Comparison of ENCODE assay signal across 13 cellular contexts in the genomic region with DNA sequence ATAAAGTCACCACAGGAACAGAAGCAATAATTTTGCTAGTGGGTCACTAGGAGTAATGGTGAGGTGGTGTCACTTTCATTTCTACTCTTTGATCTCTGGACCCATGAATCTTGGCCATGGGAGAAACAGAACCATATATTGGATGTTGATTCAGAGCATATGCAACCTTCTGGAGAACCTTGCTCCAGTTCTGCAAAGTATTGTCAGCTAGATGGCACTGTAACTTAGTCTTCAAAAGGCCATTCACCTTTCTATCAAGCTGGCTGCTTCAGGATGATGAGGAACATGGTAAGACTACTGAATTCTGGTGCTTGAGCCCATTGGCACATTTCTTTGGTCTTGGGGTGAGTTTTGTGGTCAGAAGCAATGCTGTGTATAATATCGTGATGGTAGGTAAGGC.
DNase-seq lines count a peak whose midpoint lies in the region; ATAC-seq, FAIRE-seq and TF ChIP-seq lines count a peak whose summit lies in the region.
"Had no signal": no experiment of that assay in that cellular context is flagged by ENCODE, and none has a peak within 500 bp of the region (broad histone marks: within the 10 kb centered on the region; RNA-seq: fewer than 3 reads in every experiment).

No MANE protein-coding gene starts in this region.

- TF ChIP-seq POLR2A in A549 (IDR thresholded peaks at IDR 0.05; ENCODE audit: low read length): no peak

- H3K4me3 ChIP-seq in A549 (no peak overlapping the region), Panc1 (ENCODE audit: low read depth in 2 of 2, low read length in 2 of 2) (no peak overlapping the region)

- POLR2A ChIA-PET in A549 (lab: Yijun Ruan, JAX) (no interaction called here), Panc1 (lab: Charles Lee) (no interaction called here)

- no peaks in the 10 kb centered on the region for H3K27me3 ChIP-seq in Panc1 (ENCODE audit: control insufficient read depth, insufficient read depth, low read length)

- TF ChIP-seq CTCF in A549 (IDR thresholded peaks at IDR 0.05): peak; percentile 23; the same call in 1 of the 3 replicates
- TF ChIP-seq CTCF in GM12873 (IDR thresholded peaks at IDR 0.05; ENCODE audit: insufficient read depth, low read depth, low read length, missing control alignments): peak; percentile 8
- TF ChIP-seq CTCF in Panc1 (IDR thresholded peaks at IDR 0.05): peak; percentile 18; the same call in 1 of the 2 replicates

- H3K9me3 ChIP-seq in A549 (no peaks in the 10 kb centered on the region), Panc1 (ENCODE audit: control insufficient read depth, insufficient read depth, low read depth, low read length) (no peaks in the 10 kb centered on the region)

- no peak overlapping the region for H3K4me2 ChIP-seq in A549

- no TSS peak for BruUV-seq in Panc1 (replicated peaks; lab: Mats Ljungman, UMichigan)

- ATAC-seq in A549: peak in 1 of 2 experiments; percentile 51; a peak in 2 of 6 replicates
- ATAC-seq in Panc1: no peak
- no peak for ATAC-seq in HG03460 (IDR thresholded peaks at IDR 0.05; ENCODE audit: unreplicated experiment)

- H3K27ac ChIP-seq in A549: no peak overlapping the region
- H3K27ac ChIP-seq in Panc1 (ENCODE audit: low read length): no peak overlapping the region

- DNase-seq in A549 (ENCODE audit: low read depth in 1 of 2, low spot score in 1 of 2): peak in 1 of 2 experiments; percentile 28
- DNase-seq in Panc1 (ENCODE audit: low read depth, low spot score): no peak
- DNase-seq in fibroblast of peridontal ligament (ENCODE audit: extremely low read depth): peak; percentile 25
- DNase-seq in NCI-H2081 (lab: John Stamatoyannopoulos, UW): no peak
- DNase-seq in SK-N-DZ (ENCODE audit: low spot score): no peak
- DNase-seq in NOMO-1 (lab: John Stamatoyannopoulos, UW; ENCODE audit: unreplicated experiment in 2 of 2): no peak
- DNase-seq: activated CD8-positive, alpha-beta memory T cell treated with anti-CD3 and anti-CD28 coated beads, Interleukin-2, amount 50 U/mL, for 48 hours; NCI-H1436 treated with DMSO at 0.1 percent for 48 hours; stimulated activated CD4-positive, alpha-beta T cell treated with anti-CD3 and anti-CD28 coated beads, Interleukin-4, amount 100 ng/mL, for 4 hours; stimulated activated naive CD4-positive, alpha-beta T cell had no signal

- intact Hi-C loops in Panc1 (cut with micrococcal nuclease; ENCODE audit: unreplicated experiment): loop anchor here (10.0 kb wide), 1 partner anchor 178 kb away; no protein-coding TSS in a partner anchor

- TF ChIP-seq EP300 in A549 (IDR thresholded peaks at IDR 0.05): no peak

- peak in 1 of 2 experiments; percentile 17; a peak in 1 of 5 replicates for TF ChIP-seq RAD21 in A549 (conservative IDR thresholded peaks at IDR 0.05 in 1 of 2, IDR thresholded peaks at IDR 0.05 in 1 of 2)

- CTCF ChIA-PET in A549 (lab: Yijun Ruan, JAX) (no interaction called here), Panc1 (lab: Charles Lee) (no interaction called here)

- no peaks in the 10 kb centered on the region for H3K4me1 ChIP-seq in A549
- H3K4me1 ChIP-seq in Panc1 (ENCODE audit: control insufficient read depth, insufficient read depth, low read length): no peaks in the 10 kb centered on the region

- FAIRE-seq in A549 (lab: Jason Lieb, UNC): peak; percentile 86
- FAIRE-seq: GM18507 had no signal

- H3K36me3 ChIP-seq in Panc1 (ENCODE audit: control insufficient read depth, insufficient read depth, low read length): no peaks in the 10 kb centered on the region

- in situ Hi-C loops in Panc1 (cut with HindIII; ENCODE audit: low pct_unique_long_range_greater_than_20kb, low sequenced_read_pairs): no loop called here

- WGBS in A549 (ENCODE audit: missing lambda C conversion rate): 38% methylated on average over 1 of the region's 1 CpG

TF ChIP-seq in A549, 52 proteins besides CTCF, POLR2A, EP300 and RAD21:
- TF ChIP-seq TFCP2L1 (CRISPR knock-in tag; IDR thresholded peaks at IDR 0.05) (no peak), JUN (IDR thresholded peaks at IDR 0.05) (no peak), RNF2 (IDR thresholded peaks at IDR 0.05; ENCODE audit: borderline replicate concordance, low read depth) (no peak), HOXB13 (CRISPR knock-in tag; IDR thresholded peaks at IDR 0.05; ENCODE audit: low read depth) (no peak), ZC3H11A (IDR thresholded peaks at IDR 0.05) (no peak), CHD2 (IDR thresholded peaks at IDR 0.05; ENCODE audit: low read length, partially characterized antibody) (no peak), HEYL (CRISPR knock-in tag; IDR thresholded peaks at IDR 0.05) (no peak), ESRRA (IDR thresholded peaks at IDR 0.05; ENCODE audit: borderline replicate concordance, low read length) (no peak), HOXB5 (CRISPR knock-in tag; IDR thresholded peaks at IDR 0.05) (no peak), CHD4 (IDR thresholded peaks at IDR 0.05; ENCODE audit: borderline replicate concordance) (no peak), NPAS2 (CRISPR knock-in tag; IDR thresholded peaks at IDR 0.05; ENCODE audit: borderline replicate concordance) (no peak), FOXS1 (CRISPR knock-in tag; IDR thresholded peaks at IDR 0.05) (no peak), ZFP36 (IDR thresholded peaks at IDR 0.05; ENCODE audit: borderline replicate concordance, partially characterized antibody) (no peak), TP53 (CRISPR knock-in tag; IDR thresholded peaks at IDR 0.05) (no peak), RARB (CRISPR knock-in tag; IDR thresholded peaks at IDR 0.05) (no peak)
- TF ChIP-seq, protein P1, sequence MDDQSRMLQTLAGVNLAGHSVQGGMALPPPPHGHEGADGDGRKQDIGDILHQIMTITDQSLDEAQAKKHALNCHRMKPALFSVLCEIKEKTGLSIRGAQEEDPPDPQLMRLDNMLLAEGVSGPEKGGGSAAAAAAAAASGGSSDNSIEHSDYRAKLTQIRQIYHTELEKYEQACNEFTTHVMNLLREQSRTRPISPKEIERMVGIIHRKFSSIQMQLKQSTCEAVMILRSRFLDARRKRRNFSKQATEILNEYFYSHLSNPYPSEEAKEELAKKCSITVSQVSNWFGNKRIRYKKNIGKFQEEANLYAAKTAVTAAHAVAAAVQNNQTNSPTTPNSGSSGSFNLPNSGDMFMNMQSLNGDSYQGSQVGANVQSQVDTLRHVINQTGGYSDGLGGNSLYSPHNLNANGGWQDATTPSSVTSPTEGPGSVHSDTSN (IDR thresholded peaks at IDR 0.05): no peak
- TF ChIP-seq, protein P2, sequence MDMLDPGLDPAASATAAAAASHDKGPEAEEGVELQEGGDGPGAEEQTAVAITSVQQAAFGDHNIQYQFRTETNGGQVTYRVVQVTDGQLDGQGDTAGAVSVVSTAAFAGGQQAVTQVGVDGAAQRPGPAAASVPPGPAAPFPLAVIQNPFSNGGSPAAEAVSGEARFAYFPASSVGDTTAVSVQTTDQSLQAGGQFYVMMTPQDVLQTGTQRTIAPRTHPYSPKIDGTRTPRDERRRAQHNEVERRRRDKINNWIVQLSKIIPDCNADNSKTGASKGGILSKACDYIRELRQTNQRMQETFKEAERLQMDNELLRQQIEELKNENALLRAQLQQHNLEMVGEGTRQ (IDR thresholded peaks at IDR 0.05): no peak
- TF ChIP-seq, protein P3, sequence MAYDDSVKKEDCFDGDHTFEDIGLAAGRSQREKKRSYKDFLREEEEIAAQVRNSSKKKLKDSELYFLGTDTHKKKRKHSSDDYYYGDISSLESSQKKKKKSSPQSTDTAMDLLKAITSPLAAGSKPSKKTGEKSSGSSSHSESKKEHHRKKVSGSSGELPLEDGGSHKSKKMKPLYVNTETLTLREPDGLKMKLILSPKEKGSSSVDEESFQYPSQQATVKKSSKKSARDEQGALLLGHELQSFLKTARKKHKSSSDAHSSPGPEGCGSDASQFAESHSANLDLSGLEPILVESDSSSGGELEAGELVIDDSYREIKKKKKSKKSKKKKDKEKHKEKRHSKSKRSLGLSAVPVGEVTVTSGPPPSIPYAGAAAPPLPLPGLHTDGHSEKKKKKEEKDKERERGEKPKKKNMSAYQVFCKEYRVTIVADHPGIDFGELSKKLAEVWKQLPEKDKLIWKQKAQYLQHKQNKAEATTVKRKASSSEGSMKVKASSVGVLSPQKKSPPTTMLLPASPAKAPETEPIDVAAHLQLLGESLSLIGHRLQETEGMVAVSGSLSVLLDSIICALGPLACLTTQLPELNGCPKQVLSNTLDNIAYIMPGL (CRISPR knock-in tag; IDR thresholded peaks at IDR 0.05; ENCODE audit: borderline replicate concordance): no peak
- TF ChIP-seq, protein P4, sequence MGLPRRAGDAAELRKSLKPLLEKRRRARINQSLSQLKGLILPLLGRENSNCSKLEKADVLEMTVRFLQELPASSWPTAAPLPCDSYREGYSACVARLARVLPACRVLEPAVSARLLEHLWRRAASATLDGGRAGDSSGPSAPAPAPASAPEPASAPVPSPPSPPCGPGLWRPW (IDR thresholded peaks at IDR 0.05): no peak
